In genomic region chr3:70815817-70816216, GRCh38 we compare ENCODE assay signal across 15 cellular contexts.
DNase-seq lines count a peak whose midpoint lies in the region; ATAC-seq and TF ChIP-seq lines count a peak whose summit lies in the region.
"Had no signal": no experiment of that assay in that cellular context is flagged by ENCODE, and none has a peak within 500 bp of the region (broad histone marks: within the 10 kb centered on the region; RNA-seq: fewer than 3 reads in every experiment).

No MANE protein-coding gene starts in this region.

- TF ChIP-seq CTCF in RWPE2 (IDR thresholded peaks at IDR 0.05; ENCODE audit: poor library complexity, severe bottlenecking) (no peak), mucosa of descending colon (IDR thresholded peaks at IDR 0.05) (no peak)

- peak overlapping the region; percentile 59 for H3K27ac ChIP-seq in RWPE2 (ENCODE audit: poor library complexity, severe bottlenecking)
- H3K27ac ChIP-seq: BLaER1 had no signal

- intact Hi-C loops in mucosa of descending colon (cut with DNase I, micrococcal nuclease): no loop called here

- H3K4me1 ChIP-seq in RWPE2 (ENCODE audit: insufficient read depth, poor library complexity, severe bottlenecking) (peaks cover 22% of the 10 kb centered on the region), mucosa of descending colon (ENCODE audit: low read depth) (no peaks in the 10 kb centered on the region)

- DNase-seq in NCI-H748 (lab: John Stamatoyannopoulos, UW; ENCODE audit: unreplicated experiment) (peak; percentile 23), NCI-H748 treated with DMSO at 0.1 percent for 48 hours (lab: John Stamatoyannopoulos, UW) (no peak), RWPE2 (ENCODE audit: low spot score) (no peak), mucosa of descending colon (no peak), SHP77 treated with DMSO at 0.1 percent for 48 hours (lab: John Stamatoyannopoulos, UW) (no peak)
- DNase-seq: 8988T; CD4-positive, alpha-beta memory T cell; DMS153; HFFc6 had no signal

- ATAC-seq in RWPE2 (ENCODE audit: low read depth) (peak; percentile 94), esophagus mucosa (peak; percentile 94), mucosa of descending colon (peak; percentile 83), GM19395 (IDR thresholded peaks at IDR 0.05; ENCODE audit: unreplicated experiment) (no peak), HG03025 (IDR thresholded peaks at IDR 0.05; ENCODE audit: low FRiP score, unreplicated experiment) (no peak)
- ATAC-seq: GM23338, HCT116 had no signal

- H3K4me3 ChIP-seq in RWPE2 (ENCODE audit: severe bottlenecking) (no peak overlapping the region), mucosa of descending colon (no peak overlapping the region)
- H3K4me3 ChIP-seq: BLaER1, GM23338 had no signal

- no peaks in the 10 kb centered on the region for H3K36me3 ChIP-seq in RWPE2 (ENCODE audit: low read depth)
- no peaks in the 10 kb centered on the region for H3K36me3 ChIP-seq in mucosa of descending colon (ENCODE audit: low read depth)
- H3K36me3 ChIP-seq: BLaER1 had no signal

- H3K9me3 ChIP-seq in RWPE2 (ENCODE audit: severe bottlenecking): no peaks in the 10 kb centered on the region
- H3K9me3 ChIP-seq in mucosa of descending colon: no peaks in the 10 kb centered on the region

- no peaks in the 10 kb centered on the region for H3K27me3 ChIP-seq in RWPE2 (ENCODE audit: insufficient read depth, poor library complexity, severe bottlenecking)
- H3K27me3 ChIP-seq: BLaER1 had no signal

Comparison
In these comparisons a context has a peak if more than half of its experiments do, and no peak if none do; other contexts are left out.
1. ATAC-seq: peak in RWPE2 (single experiment), esophagus mucosa (single experiment) and mucosa of descending colon (single experiment); none in GM19395 (single experiment) and HG03025 (single experiment).